ENCODE assay signal across 1 cellular context in the genomic region with DNA sequence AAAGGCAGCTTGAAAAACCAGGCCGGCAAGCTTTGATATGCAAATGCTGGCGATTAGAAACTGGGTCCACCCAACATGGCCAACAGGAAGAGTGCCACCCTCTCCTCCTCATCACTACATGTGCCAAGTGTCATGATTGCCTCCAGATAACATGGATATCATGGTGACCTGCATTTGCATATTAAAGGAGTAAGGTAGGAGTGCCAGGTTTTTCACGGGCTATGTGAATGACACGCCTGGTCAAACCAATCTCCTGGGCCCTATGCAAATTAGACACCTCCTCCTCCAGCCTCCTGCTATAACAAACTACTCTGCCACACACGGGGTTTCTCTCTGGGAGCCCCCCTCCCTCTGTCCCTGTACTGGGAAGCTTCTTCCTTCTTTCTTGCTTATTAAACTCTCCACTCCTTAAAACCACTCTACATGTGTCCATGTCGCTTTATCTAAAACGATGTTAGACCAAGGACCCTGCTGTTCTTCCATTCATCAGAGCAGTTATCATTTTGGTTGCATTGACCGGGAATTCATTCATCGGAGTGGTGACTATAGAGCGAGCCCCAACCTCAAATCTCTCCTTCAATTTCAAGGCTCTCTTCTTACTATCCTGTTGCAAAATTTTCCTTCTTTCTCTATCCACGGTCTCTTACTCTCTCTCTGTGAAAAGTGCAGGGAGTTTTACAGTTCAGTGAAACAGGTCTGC.
TF ChIP-seq lines count a peak whose summit lies in the region.

No MANE protein-coding gene starts in this region.

TF ChIP-seq in H1, 55 proteins besides CTCF, POLR2A, EP300 and RAD21 (continued from another document):
- TF ChIP-seq POU5F1 (IDR thresholded peaks at IDR 0.05; ENCODE audit: low read depth, low read length) = peak; percentile 69; the same call in 1 of the 2 replicates
